28 cellular contexts compared by ENCODE assay signal in the genomic region with DNA sequence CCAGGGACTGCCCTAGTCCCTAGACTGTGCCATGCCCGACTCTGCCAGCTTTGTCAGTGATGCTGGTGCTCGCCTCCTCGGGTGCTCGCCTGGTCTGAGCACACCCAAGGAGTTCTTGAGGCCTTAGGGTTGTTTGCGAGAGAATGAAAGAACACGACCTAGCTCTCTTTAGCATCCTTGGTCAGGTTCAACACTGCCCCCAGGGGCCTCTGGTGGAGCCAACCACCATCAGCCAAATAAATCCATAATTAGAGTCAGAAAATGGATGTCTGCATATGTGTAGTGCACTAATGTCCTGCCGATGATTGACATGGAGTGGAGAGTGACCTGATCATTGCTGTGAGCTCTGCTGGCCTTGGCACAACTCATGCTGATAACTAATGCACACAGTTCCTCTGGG. TPM values are rescaled to one million over a fixed set of nuclear protein-coding genes. Genes with fewer than 3 reads are reported as not detected.
DNase-seq lines count a peak whose midpoint lies in the region; ATAC-seq and TF ChIP-seq lines count a peak whose summit lies in the region.
"Had no signal": no experiment of that assay in that cellular context is flagged by ENCODE, and none has a peak within 500 bp of the region (broad histone marks: within the 10 kb centered on the region; RNA-seq: fewer than 3 reads in every experiment).

No MANE protein-coding gene starts in this region.

- no peak overlapping the region for H3K27ac ChIP-seq in 22Rv1
- no peak overlapping the region for H3K27ac ChIP-seq in GM23338 (ENCODE audit: low read depth)
- no peak overlapping the region for H3K27ac ChIP-seq in OCI-LY7 (ENCODE audit: low read depth, low read length, poor library complexity, severe bottlenecking)
- peak overlapping the region in 35 of 59 donors; percentile 3 to 69 (median 41) for H3K27ac ChIP-seq in dorsolateral prefrontal cortex
- H3K27ac ChIP-seq: ascending aorta, hepatocyte had no signal

- H3K4me2 ChIP-seq in GM23338 (no peak overlapping the region), OCI-LY7 (ENCODE audit: low read length) (no peak overlapping the region)
- H3K4me2 ChIP-seq: hepatocyte had no signal

- H3K27me3 ChIP-seq in GM23338 (ENCODE audit: insufficient read depth) (no peaks in the 10 kb centered on the region), dorsolateral prefrontal cortex (no peaks in the 10 kb centered on the region)
- H3K27me3 ChIP-seq: ascending aorta, hepatocyte had no signal

- H3F3A ChIP-seq in GM23338 (replicated peaks; ENCODE audit: low read depth): no peaks in the 10 kb centered on the region

- H3K9me3 Mint-ChIP-seq in GM23338: no peaks in the 10 kb centered on the region; the same call in 2 of the 3 replicates
- H3K9me3 Mint-ChIP-seq in activated CD4-positive, alpha-beta T cell treated with anti-CD3 and anti-CD28 coated beads for 36 hours (ENCODE audit: low read depth): no peaks in the 10 kb centered on the region
- H3K9me3 Mint-ChIP-seq: activated CD8-positive, alpha-beta T cell treated with anti-CD3 and anti-CD28 coated beads for 36 hours; stimulated activated memory B cell treated with anti-CD40 and anti-IgM and Interleukin-4, amounts not matched to agents 10 μg/mL and 1 μg/mL and 100 μg/mL, for 72 hours had no signal

- H3K36me3 ChIP-seq in GM23338 (ENCODE audit: insufficient read depth) (no peaks in the 10 kb centered on the region), OCI-LY7 (ENCODE audit: insufficient read depth, low read length) (no peaks in the 10 kb centered on the region)
- H3K36me3 ChIP-seq: ascending aorta had no signal

- POLR2A ChIA-PET in OCI-LY7 (lab: Charles Lee): no interaction called here
- POLR2A ChIA-PET in activated CD4-positive, alpha-beta T cell treated with anti-CD3 and anti-CD28 coated beads for 36 hours (lab: Charles Lee): no interaction called here

- H2AFZ ChIP-seq in GM23338 (no peak overlapping the region), OCI-LY7 (ENCODE audit: low read length) (no peak overlapping the region)
- H2AFZ ChIP-seq: hepatocyte had no signal

- no peak overlapping the region for H3K27ac Mint-ChIP-seq in GM23338
- H3K27ac Mint-ChIP-seq in activated CD4-positive, alpha-beta T cell treated with anti-CD3 and anti-CD28 coated beads for 36 hours: no peak overlapping the region
- H3K27ac Mint-ChIP-seq: activated CD8-positive, alpha-beta T cell treated with anti-CD3 and anti-CD28 coated beads for 36 hours; activated naive CD8-positive, alpha-beta T cell; stimulated activated memory B cell treated with anti-CD40 and anti-IgM and Interleukin-4, amounts not matched to agents 10 μg/mL and 1 μg/mL and 100 μg/mL, for 72 hours had no signal

- intact Hi-C loops in OCI-LY7 (cut with micrococcal nuclease; ENCODE audit: unreplicated experiment): no loop called here
- intact Hi-C loops in dorsolateral prefrontal cortex (cut with DNase I): no loop called here
- intact Hi-C loops in activated CD4-positive, alpha-beta T cell treated with anti-CD3 and anti-CD28 coated beads for 36 hours (cut with DNase I, micrococcal nuclease): no loop called here

- H3K9me2 ChIP-seq in GM23338 (ENCODE audit: insufficient read depth): no peaks in the 10 kb centered on the region
- H3K9me2 ChIP-seq in OCI-LY7 (ENCODE audit: insufficient read depth, low read length): no peaks in the 10 kb centered on the region

- TF ChIP-seq CTCF in 22Rv1 (IDR thresholded peaks at IDR 0.05): peak; percentile 16
- TF ChIP-seq CTCF in GM23338 (conservative IDR thresholded peaks at IDR 0.05; ENCODE audit: low read depth in 2 of 2): peak; percentile 16 to 23; a peak in 1 of 4 replicates
- peak; percentile 36; the same call in 1 of the 2 replicates for TF ChIP-seq CTCF in OCI-LY7 (conservative IDR thresholded peaks at IDR 0.05; ENCODE audit: low read length)
- TF ChIP-seq CTCF in dorsolateral prefrontal cortex (IDR thresholded peaks at IDR 0.05 in 54 of 56, conservative IDR thresholded peaks at IDR 0.05 in 2 of 56; ENCODE audit: low read depth in 1 of 56, partially characterized antibody in 56 of 56): no peak
- no peak for TF ChIP-seq CTCF in foreskin fibroblast (IDR thresholded peaks at IDR 0.05; ENCODE audit: low read depth, low read length)

- DNase-seq in GM23338 (ENCODE audit: low spot score) (no peak), OCI-LY7 (ENCODE audit: low spot score) (no peak), dorsolateral prefrontal cortex (no peak), foreskin fibroblast (no peak), NCI-H1436 treated with DMSO at 0.1 percent for 48 hours (lab: John Stamatoyannopoulos, UW) (no peak)
- DNase-seq in activated CD4-positive, alpha-beta T cell treated with anti-CD3 and anti-CD28 coated beads for 36 hours: no peak
- DNase-seq: activated CD4-positive, CD25-positive, alpha-beta regulatory T cell treated with anti-CD3 and anti-CD28 coated beads, Interleukin-2, amount 50 U/mL, for 72 hours; activated CD8-positive, alpha-beta T cell treated with anti-CD3 and anti-CD28 coated beads for 36 hours; C1 segment of cervical spinal cord; Caco-2; DMS79; effector CD8-positive, alpha-beta T cell; erythroblast; foreskin melanocyte; HCEC 1CT; mesenchymal stem cell; NCI-H146; SHP77 treated with DMSO at 0.1 percent for 48 hours; stimulated activated CD4-positive, alpha-beta T cell treated with anti-CD3 and anti-CD28 coated beads, Interleukin-2, amount 100 ng/mL, for 48 hours had no signal

- ATAC-seq in GM23338 (no peak), HG03342 (IDR thresholded peaks at IDR 0.05; ENCODE audit: unreplicated experiment) (no peak)
- no peak for ATAC-seq in activated CD4-positive, alpha-beta T cell treated with anti-CD3 and anti-CD28 coated beads for 36 hours
- ATAC-seq: activated CD8-positive, alpha-beta T cell treated with anti-CD3 and anti-CD28 coated beads for 36 hours; stimulated activated memory B cell treated with anti-CD40 and anti-IgM and Interleukin-4, amounts not matched to agents 10 μg/mL and 1 μg/mL and 100 μg/mL, for 72 hours had no signal

- H3K4me1 ChIP-seq in GM23338 (ENCODE audit: insufficient read depth) (no peaks in the 10 kb centered on the region; the same call in 1 of the 2 replicates), OCI-LY7 (ENCODE audit: insufficient read depth, low read length, poor library complexity, severe bottlenecking) (no peaks in the 10 kb centered on the region)
- H3K4me1 ChIP-seq: ascending aorta had no signal

- CTCF ChIA-PET in OCI-LY7 (lab: Charles Lee; ENCODE audit: unreplicated experiment): no interaction called here
- CTCF ChIA-PET in activated CD4-positive, alpha-beta T cell treated with anti-CD3 and anti-CD28 coated beads for 36 hours (lab: Charles Lee): interaction anchor here (2.4 kb wide), 1 partner anchor 13 kb away, joined by 6 read pairs; no protein-coding TSS in a partner anchor

- H3K79me2 ChIP-seq in GM23338 (replicated peaks; ENCODE audit: insufficient read depth) (no peaks in the 10 kb centered on the region), OCI-LY7 (ENCODE audit: insufficient read depth, low read depth, low read length) (no peaks in the 10 kb centered on the region)
- H3K79me2 ChIP-seq: hepatocyte had no signal

- peaks cover 5% of the 10 kb centered on the region for H3K4me1 Mint-ChIP-seq in GM23338
- H3K4me1 Mint-ChIP-seq in activated CD4-positive, alpha-beta T cell treated with anti-CD3 and anti-CD28 coated beads for 36 hours: no peaks in the 10 kb centered on the region
- H3K4me1 Mint-ChIP-seq: stimulated activated memory B cell treated with anti-CD40 and anti-IgM and Interleukin-4, amounts not matched to agents 10 μg/mL and 1 μg/mL and 100 μg/mL, for 72 hours had no signal

- no peaks in the 10 kb centered on the region for H3K36me3 Mint-ChIP-seq in GM23338 (ENCODE audit: low read depth)
- H3K36me3 Mint-ChIP-seq in activated CD4-positive, alpha-beta T cell treated with anti-CD3 and anti-CD28 coated beads for 36 hours (ENCODE audit: low read depth): no peaks in the 10 kb centered on the region
- H3K36me3 Mint-ChIP-seq: activated naive CD8-positive, alpha-beta T cell; stimulated activated memory B cell treated with anti-CD40 and anti-IgM and Interleukin-4, amounts not matched to agents 10 μg/mL and 1 μg/mL and 100 μg/mL, for 72 hours had no signal

- no peak overlapping the region for H3K4me3 Mint-ChIP-seq in GM23338
- no peak overlapping the region for H3K4me3 Mint-ChIP-seq in activated CD4-positive, alpha-beta T cell treated with anti-CD3 and anti-CD28 coated beads for 36 hours
- H3K4me3 Mint-ChIP-seq: activated CD8-positive, alpha-beta T cell treated with anti-CD3 and anti-CD28 coated beads for 36 hours; activated naive CD8-positive, alpha-beta T cell; stimulated activated memory B cell treated with anti-CD40 and anti-IgM and Interleukin-4, amounts not matched to agents 10 μg/mL and 1 μg/mL and 100 μg/mL, for 72 hours had no signal

- H3K4me3 ChIP-seq in GM23338 (no peak overlapping the region), OCI-LY7 (ENCODE audit: low read depth, low read length, poor library complexity, severe bottlenecking) (no peak overlapping the region), dorsolateral prefrontal cortex (no peak overlapping the region), foreskin fibroblast (ENCODE audit: low read depth in 1 of 2, low read length in 2 of 2) (no peak overlapping the region)
- H3K4me3 ChIP-seq: ascending aorta, hepatocyte had no signal

- H3K27me3 Mint-ChIP-seq in GM23338 (ENCODE audit: insufficient read depth, low read depth, poor library complexity): peaks cover 8% of the 10 kb centered on the region
- no peaks in the 10 kb centered on the region for H3K27me3 Mint-ChIP-seq in activated CD4-positive, alpha-beta T cell treated with anti-CD3 and anti-CD28 coated beads for 36 hours
- H3K27me3 Mint-ChIP-seq: activated CD8-positive, alpha-beta T cell treated with anti-CD3 and anti-CD28 coated beads for 36 hours; activated naive CD8-positive, alpha-beta T cell; stimulated activated memory B cell treated with anti-CD40 and anti-IgM and Interleukin-4, amounts not matched to agents 10 μg/mL and 1 μg/mL and 100 μg/mL, for 72 hours had no signal

- BruUV-seq in OCI-LY7 (replicated peaks; lab: Mats Ljungman, UMichigan): no TSS peak

- H3K9me3 ChIP-seq in OCI-LY7 (ENCODE audit: low read length): no peaks in the 10 kb centered on the region
- H3K9me3 ChIP-seq: ascending aorta, Caco-2 had no signal

- no peaks in the 10 kb centered on the region for H4K20me1 ChIP-seq in GM23338 (replicated peaks; ENCODE audit: insufficient read depth)
- H4K20me1 ChIP-seq in OCI-LY7 (ENCODE audit: insufficient read depth, low read length): no peaks in the 10 kb centered on the region

TF ChIP-seq in GM23338, 12 proteins besides CTCF, POLR2A, EP300 and RAD21 (continues in another document):
- TF ChIP-seq EZH2phosphoT487 (IDR thresholded peaks at IDR 0.05; ENCODE audit: unreplicated experiment) (no peak), ZNF331 (CRISPR knock-in tag; IDR thresholded peaks at IDR 0.05; ENCODE audit: low read depth) (no peak), STAT1 (IDR thresholded peaks at IDR 0.05; ENCODE audit: unreplicated experiment) (no peak), EZH2 (IDR thresholded peaks at IDR 0.05; ENCODE audit: low read depth, unreplicated experiment) (no peak)

RNA-seq across cellular contexts. Expression of a gene that starts 8.2 kb away (rescaled TPM):
- total RNA-seq in GM23338 (2014; rRNA removed; shearing (Covaris generic)): not detected in 2 replicates
- polyA plus RNA-seq in GM23338 (2016; fragmentation: Nextera tagmentation; extraction: Ambion mirVana): 0.55 TPM in 1 of 2 replicates, not detected in the other
- total RNA-seq in OCI-LY7 (2014; rRNA removed; shearing (Covaris generic)): not detected in 2 replicates
- total RNA-seq in OCI-LY7 (2022): not detected in 2 replicates
- total RNA-seq in dorsolateral prefrontal cortex: 10 to 100 TPM in 84 of 120 experiments, 1 to 10 TPM in 36; 1.8 to 35.0 (median 12.2) TPM
- not detected for total RNA-seq in activated CD4-positive, alpha-beta T cell treated with anti-CD3 and anti-CD28 coated beads for 36 hours
- total RNA-seq: activated CD8-positive, alpha-beta T cell treated with anti-CD3 and anti-CD28 coated beads for 36 hours; ascending aorta; Caco-2; hepatocyte; M059J; omental fat pad; urinary bladder had no signal
- polyA plus RNA-seq: hepatocyte, urinary bladder had no signal

Comparison
In these comparisons a context has a peak if more than half of its experiments do, and no peak if none do; other contexts are left out.
1. H3K27ac ChIP-seq: peak in dorsolateral prefrontal cortex (35 of 59); none in 22Rv1 (single experiment), GM23338 (single experiment) and OCI-LY7 (single experiment).
2. CTCF ChIP-seq: peak in 22Rv1 (single experiment), GM23338 (2 of 2) and OCI-LY7 (single experiment); none in dorsolateral prefrontal cortex (0 of 56) and foreskin fibroblast (single experiment).